Comparison of ENCODE assay signal across 8 cellular contexts in the genomic region with DNA sequence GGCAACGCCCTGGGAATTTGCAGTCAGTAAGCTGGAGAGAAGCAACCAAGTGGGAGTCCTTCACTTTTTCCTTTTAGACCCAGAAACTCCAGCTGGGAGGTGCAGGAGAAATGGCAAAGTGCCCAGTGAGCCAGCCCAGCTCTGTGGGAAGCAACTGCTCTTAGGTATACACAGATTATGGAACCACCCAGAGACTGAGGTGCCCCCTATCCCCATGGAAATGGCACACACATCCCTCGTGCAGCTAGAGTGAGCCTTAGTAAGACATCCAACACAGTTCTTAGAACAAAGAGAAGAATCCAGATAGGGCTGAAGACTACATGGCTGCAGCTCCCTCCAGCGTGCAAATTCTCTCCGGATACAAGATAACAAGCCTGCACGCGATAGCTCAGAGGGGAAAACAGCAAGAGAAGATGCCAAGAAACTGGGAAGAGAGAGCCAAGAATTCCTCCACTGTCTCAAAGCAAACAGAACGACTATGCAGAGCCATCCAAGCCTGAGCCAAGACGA. TPM values are rescaled to one million over a fixed set of nuclear protein-coding genes. Genes with fewer than 3 reads are reported as not detected.
A peak's percentile ranks its signal among the peaks of the same experiment; 100 is the strongest.
DNase-seq lines count a peak whose midpoint lies in the region; ATAC-seq and TF ChIP-seq lines count a peak whose summit lies in the region.

No MANE protein-coding gene starts in this region.

- H3K27me3 ChIP-seq in adipocyte (replicated peaks; ENCODE audit: control insufficient read depth, insufficient read depth, low read length) (peaks cover 9% of the 10 kb centered on the region), heart right ventricle (peaks cover 0 to 65% (median 0%) of the 10 kb centered on the region in 7 donors), skeletal muscle tissue (ENCODE audit: control insufficient read depth in 3 of 3, insufficient read depth in 3 of 3, low read length in 3 of 3) (no peaks in the 10 kb centered on the region)

- H3K36me3 ChIP-seq in adipocyte (ENCODE audit: control insufficient read depth, insufficient read depth, low read length, severe bottlenecking): no peaks in the 10 kb centered on the region
- peaks cover 0 to 19% (median 0%) of the 10 kb centered on the region in 9 donors for H3K36me3 ChIP-seq in heart right ventricle
- no peaks in the 10 kb centered on the region for H3K36me3 ChIP-seq in skeletal muscle tissue (ENCODE audit: control insufficient read depth in 3 of 3, insufficient read depth in 3 of 3, low read length in 3 of 3)

- H3K27ac ChIP-seq in heart right ventricle: peak overlapping the region in 8 of 10 donors; percentile 31 to 75 (median 50)
- peak overlapping the region; percentile 19 for H3K27ac ChIP-seq in skeletal muscle tissue (ENCODE audit: low read depth, low read length)

- WGBS in heart right ventricle, 2 donors: 4 to 10% methylated on average over 7 to 8 of the region's 8 CpGs

- intact Hi-C loops in heart right ventricle (cut with DNase I): loop anchor here in 1 of 10 donors (2.0 kb wide), 1 partner anchor 26 kb away; no protein-coding TSS in a partner anchor

- H3K4me3 ChIP-seq in adipocyte (ENCODE audit: low read length) (peak overlapping the region; percentile 4), heart right ventricle (no peak overlapping the region), skeletal muscle tissue (ENCODE audit: low read length in 3 of 3) (no peak overlapping the region)

- TF ChIP-seq CTCF in heart right ventricle (IDR thresholded peaks at IDR 0.05): peak in 3 of 9 donors; percentile 34 to 44 (median 37)

- H3K9ac ChIP-seq in adipocyte (ENCODE audit: low read length) (peak overlapping the region; percentile 72), skeletal muscle tissue (ENCODE audit: low read depth in 1 of 3, low read length in 3 of 3) (peak overlapping the region in 1 of 3 donors; percentile 41)

- ATAC-seq in heart right ventricle: peak; percentile 60 to 78 (median 72)
- ATAC-seq in HG02970 (IDR thresholded peaks at IDR 0.05; ENCODE audit: low FRiP score, unreplicated experiment): no peak
- no peak for ATAC-seq in HG03521 (IDR thresholded peaks at IDR 0.05; ENCODE audit: unreplicated experiment)

- DNase-seq in GM04503 (ENCODE audit: low read depth): peak; percentile 89
- peak; percentile 82 for DNase-seq in adipocyte (ENCODE audit: low read depth)
- peak; percentile 28 to 43 for DNase-seq in heart right ventricle
- no peak for DNase-seq in RKO (ENCODE audit: low spot score)
- no peak for DNase-seq in RPMI8226

- no peaks in the 10 kb centered on the region for H3K9me3 ChIP-seq in adipocyte (ENCODE audit: control insufficient read depth, low read length)
- H3K9me3 ChIP-seq in heart right ventricle: no peaks in the 10 kb centered on the region
- no peaks in the 10 kb centered on the region for H3K9me3 ChIP-seq in skeletal muscle tissue (ENCODE audit: control insufficient read depth in 3 of 3, low read length in 3 of 3)

- H3K4me1 ChIP-seq in adipocyte (ENCODE audit: control insufficient read depth, insufficient read depth, low read length): peaks cover 76% of the 10 kb centered on the region
- H3K4me1 ChIP-seq in heart right ventricle: peaks cover 20 to 97% (median 62%) of the 10 kb centered on the region in 9 donors
- H3K4me1 ChIP-seq in skeletal muscle tissue (ENCODE audit: control insufficient read depth in 3 of 3, insufficient read depth in 3 of 3, low read length in 3 of 3): peaks cover 75 to 86% (median 82%) of the 10 kb centered on the region in 3 donors

RNA-seq across cellular contexts. Expression of gene IRAK1, which starts 26.6 kb away (rescaled TPM):
- total RNA-seq in heart right ventricle (10 to 100 TPM; 18.2 to 59.0 (median 27.1) TPM), skeletal muscle tissue (11.0 TPM)
- polyA plus RNA-seq in heart right ventricle: 10 to 100 TPM; 26.4 to 58.7 TPM

RNA-seq across cellular contexts. Expression of gene MECP2, which starts 51.2 kb away (rescaled TPM):
- total RNA-seq in heart right ventricle: 10 to 100 TPM; 33.5 to 39.3 (median 37.6) TPM
- 10 to 100 TPM; 14.0 to 18.5 TPM for polyA plus RNA-seq in heart right ventricle
- 10.4 TPM for total RNA-seq in skeletal muscle tissue

Comparison
In these comparisons a context has a peak if more than half of its experiments do, and no peak if none do; other contexts are left out.
1. DNase-seq: peak in GM04503 (single experiment), adipocyte (single experiment) and heart right ventricle (2 of 2); none in RKO (single experiment) and RPMI8226 (single experiment).
2. ATAC-seq: peak in heart right ventricle (8 of 8); none in HG02970 (single experiment) and HG03521 (single experiment).